Comparison of ENCODE assay signal across 12 cellular contexts in the genomic region with DNA sequence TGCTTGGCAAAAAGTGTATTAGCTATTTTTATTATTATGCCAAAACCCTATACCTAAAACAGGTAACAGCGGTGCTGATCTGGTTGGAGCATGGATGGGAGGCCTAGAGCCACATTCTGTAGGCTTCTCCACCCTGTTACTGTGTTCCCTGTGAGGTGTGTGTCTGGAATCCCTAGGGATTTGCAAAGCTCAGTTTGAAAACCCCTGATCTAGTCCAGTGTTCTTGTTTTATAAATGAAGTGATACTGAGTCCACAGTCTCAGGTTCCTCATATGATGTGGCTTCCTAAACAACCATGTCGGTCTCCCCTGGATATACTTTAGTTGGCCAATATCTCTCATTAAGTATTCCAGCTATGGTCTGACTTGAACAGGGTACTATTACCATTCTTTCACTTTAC.
"Had no signal": no experiment of that assay in that cellular context is flagged by ENCODE, and none has a peak within 500 bp of the region (broad histone marks: within the 10 kb centered on the region; RNA-seq: fewer than 3 reads in every experiment).

No MANE protein-coding gene starts in this region.

- H3K4me1 Mint-ChIP-seq: WTC11 had no signal

- H3K27ac Mint-ChIP-seq: naive B cell, WTC11 had no signal

- H3K4me3 ChIP-seq: esophagus muscularis mucosa, lung, skin epidermis, suprapubic skin, upper lobe of left lung had no signal

- H3K4me3 Mint-ChIP-seq: naive B cell, WTC11 had no signal

- ATAC-seq: left colon, WTC11 had no signal

- H3K27me3 ChIP-seq: esophagus muscularis mucosa, suprapubic skin, upper lobe of left lung had no signal

- H3K27me3 Mint-ChIP-seq: naive B cell had no signal

- H3K9me3 Mint-ChIP-seq: naive B cell had no signal

- H3K9me3 ChIP-seq: esophagus muscularis mucosa, SK-N-SH, suprapubic skin, upper lobe of left lung had no signal

- H3K36me3 ChIP-seq: esophagus muscularis mucosa, suprapubic skin, upper lobe of left lung had no signal

- DNase-seq: activated CD4-positive, alpha-beta T cell treated with anti-CD3 and anti-CD28 coated beads, Interleukin-2, amount 50 U/mL, for 4 hours; aorta; left colon; naive B cell; SK-N-SH; T-helper 1 cell; upper lobe of left lung had no signal
